ENCODE assay signal across 8 cellular contexts in genomic region chr19:32692727-32693061, GRCh38. TPM values are rescaled to one million over a fixed set of nuclear protein-coding genes. Genes with fewer than 3 reads are reported as not detected.
A peak's percentile ranks its signal among the peaks of the same experiment; 100 is the strongest.
DNase-seq lines count a peak whose midpoint lies in the region; ATAC-seq, FAIRE-seq and TF ChIP-seq lines count a peak whose summit lies in the region.

No MANE protein-coding gene starts in this region.

- H3K4me3 Mint-ChIP-seq in CD8-positive, alpha-beta T cell, result peak overlapping the region; percentile 92

- H2BK120ac ChIP-seq in mesenchymal stem cell (ENCODE audit: low read depth, low read length), result no peak overlapping the region

- H2BK5ac ChIP-seq in mesenchymal stem cell (ENCODE audit: low read depth, low read length, poor library complexity, severe bottlenecking), result no peak overlapping the region

- H3K27ac Mint-ChIP-seq in CD8-positive, alpha-beta T cell, result peak overlapping the region; percentile 90

- TF ChIP-seq POLR2A in adrenal gland (IDR thresholded peaks at IDR 0.05), result no peak

- no peaks in the 10 kb centered on the region for H3K9me3 ChIP-seq in CD8-positive, alpha-beta T cell (ENCODE audit: low read length)
- H3K9me3 ChIP-seq in adrenal gland (replicated peaks in 1 of 3) (no peaks in the 10 kb centered on the region), mesenchymal stem cell (ENCODE audit: control insufficient read depth, low read length) (no peaks in the 10 kb centered on the region)

- peaks cover 11% of the 10 kb centered on the region for H3K79me1 ChIP-seq in mesenchymal stem cell (replicated peaks; ENCODE audit: low read length, poor library complexity, severe bottlenecking)

- no peak overlapping the region for H2BK12ac ChIP-seq in mesenchymal stem cell (ENCODE audit: low read length in 2 of 2)

- H3K27me3 ChIP-seq in CD8-positive, alpha-beta T cell (ENCODE audit: insufficient read depth, low read length), result no peaks in the 10 kb centered on the region
- H3K27me3 ChIP-seq in adrenal gland (no peaks in the 10 kb centered on the region), mesenchymal stem cell (ENCODE audit: control insufficient read depth in 1 of 2, insufficient read depth in 1 of 2, low read length in 2 of 2) (no peaks in the 10 kb centered on the region)

- H3K4me3 ChIP-seq in CD8-positive, alpha-beta T cell (ENCODE audit: low read depth, low read length), result peak overlapping the region; percentile 60
- H3K4me3 ChIP-seq in adrenal gland (peak overlapping the region; percentile 30 to 84 (median 66)), mesenchymal stem cell (ENCODE audit: insufficient read depth in 1 of 2, low read depth in 1 of 2, low read length in 2 of 2) (peak overlapping the region; percentile 71 to 85)

- H3K4me2 ChIP-seq in mesenchymal stem cell (ENCODE audit: low read length, poor library complexity, severe bottlenecking), result peak overlapping the region; percentile 69

- peak overlapping the region in 1 of 2 experiments; percentile 92 for H3K4ac ChIP-seq in mesenchymal stem cell (ENCODE audit: low read depth in 1 of 2, low read length in 2 of 2)

- TF ChIP-seq CTCF in CD8-positive, alpha-beta T cell (IDR thresholded peaks at IDR 0.05), result no peak
- no peak for TF ChIP-seq CTCF in adrenal gland (IDR thresholded peaks at IDR 0.05)

- peaks cover 35% of the 10 kb centered on the region for H3K36me3 Mint-ChIP-seq in CD8-positive, alpha-beta T cell

- H3K18ac ChIP-seq in mesenchymal stem cell (ENCODE audit: low read depth in 1 of 2, low read length in 2 of 2), result peak overlapping the region; percentile 63 to 92

- H2BK15ac ChIP-seq in mesenchymal stem cell (ENCODE audit: low read depth, poor library complexity, severe bottlenecking), result no peak overlapping the region

- peak overlapping the region; percentile 95 for H4K8ac ChIP-seq in mesenchymal stem cell (ENCODE audit: low read length)

- H3K27me3 Mint-ChIP-seq in CD8-positive, alpha-beta T cell (ENCODE audit: low read depth), result no peaks in the 10 kb centered on the region

- H2AK5ac ChIP-seq in mesenchymal stem cell (ENCODE audit: low read length, severe bottlenecking), result no peak overlapping the region

- WGBS in adrenal gland, 4 donors, result 36 to 80% (median 45%) methylated on average over 1 to 7 of the region's 7 CpGs
- WGBS in mesenchymal stem cell, result 87% methylated on average over 6 of the region's 7 CpGs

- intact Hi-C loops in CD8-positive, alpha-beta T cell (cut with DNase I, micrococcal nuclease), result loop anchor here (1.0 to 10.0 kb wide), 8 partner anchors 50 to 1522 kb away; partner anchors contain the start of genes PDCD5 (in 2 of the 2), CEP89 (in 1 of the 2) and FAAP24 (in 1 of the 2)
- intact Hi-C loops in adrenal gland (cut with DNase I), result no loop called here

- peak; percentile 21 for ATAC-seq in CD8-positive, alpha-beta T cell
- ATAC-seq in HG03159 (IDR thresholded peaks at IDR 0.05; ENCODE audit: unreplicated experiment) (peak; percentile 8), GM19397 (IDR thresholded peaks at IDR 0.05; ENCODE audit: unreplicated experiment) (no peak), HG02571 (IDR thresholded peaks at IDR 0.05; ENCODE audit: unreplicated experiment) (no peak)

- H3K36me3 ChIP-seq in CD8-positive, alpha-beta T cell (ENCODE audit: insufficient read depth, low read length), result no peaks in the 10 kb centered on the region
- H3K36me3 ChIP-seq in adrenal gland (replicated peaks in 1 of 2) (no peaks in the 10 kb centered on the region), mesenchymal stem cell (ENCODE audit: control insufficient read depth in 1 of 2, insufficient read depth in 2 of 2, low read depth in 1 of 2, low read length in 2 of 2) (peaks cover 4 to 12% of the 10 kb centered on the region in 2 experiments)

- no peak overlapping the region for H2AFZ ChIP-seq in mesenchymal stem cell (ENCODE audit: low read depth, low read length)

- H3K9me3 Mint-ChIP-seq in CD8-positive, alpha-beta T cell, result no peaks in the 10 kb centered on the region

- peak overlapping the region; percentile 35 for H3K27ac ChIP-seq in CD8-positive, alpha-beta T cell (ENCODE audit: low read depth, low read length)
- peak overlapping the region in 4 of 5 donors; percentile 68 to 96 (median 90) for H3K27ac ChIP-seq in adrenal gland
- H3K27ac ChIP-seq in mesenchymal stem cell (ENCODE audit: low read length, poor library complexity, severe bottlenecking), result no peak overlapping the region

- peak overlapping the region in 1 of 2 experiments; percentile 99 for H3K14ac ChIP-seq in mesenchymal stem cell (ENCODE audit: low read length in 2 of 2)

- peak overlapping the region; percentile 79 for H4K91ac ChIP-seq in mesenchymal stem cell (ENCODE audit: low read length)

- peaks cover 35% of the 10 kb centered on the region for H3K4me1 ChIP-seq in CD8-positive, alpha-beta T cell (ENCODE audit: insufficient read depth, low read length)
- peaks cover 37 to 64% of the 10 kb centered on the region in 2 donors for H3K4me1 ChIP-seq in adrenal gland (replicated peaks in 1 of 2)
- peaks cover 11% of the 10 kb centered on the region for H3K4me1 ChIP-seq in mesenchymal stem cell (ENCODE audit: control insufficient read depth, insufficient read depth, low read depth, low read length)

- no peak for FAIRE-seq in RCC 7860 (lab: Jason Lieb, UNC)

- no peak overlapping the region for H3K23ac ChIP-seq in mesenchymal stem cell (ENCODE audit: low read length in 2 of 2)

- peak overlapping the region; percentile 90 for H3K9ac ChIP-seq in mesenchymal stem cell (ENCODE audit: low read length)

- DNase-seq in CD8-positive, alpha-beta T cell, result no peak
- DNase-seq in adrenal gland (no peak), mesenchymal stem cell (no peak), RCC 7860 (ENCODE audit: low spot score) (no peak), NCI-H510A (lab: John Stamatoyannopoulos, UW) (no peak)

- CTCF ChIA-PET in CD8-positive, alpha-beta T cell (lab: Charles Lee), result no interaction called here

- peaks cover 62% of the 10 kb centered on the region for H3K4me1 Mint-ChIP-seq in CD8-positive, alpha-beta T cell (ENCODE audit: low read depth)

- POLR2A ChIA-PET in CD8-positive, alpha-beta T cell (lab: Charles Lee), result no interaction called here

RNA-seq across cellular contexts. Expression of gene NUDT19, which starts 1.1 kb away (rescaled TPM):
- total RNA-seq in CD8-positive, alpha-beta T cell, result 10 to 100 TPM; 15.3 to 18.0 TPM
- total RNA-seq in adrenal gland, result 10 to 100 TPM; 15.2 to 34.9 (median 22.8) TPM
- 10 to 100 TPM in 1 of 3 donors, 1 to 10 TPM in 2; 6.8 to 28.5 (median 7.3) TPM for polyA plus RNA-seq in adrenal gland
- polyA plus RNA-seq in mesenchymal stem cell (2013, experiment 1 of 2), result 6.2 TPM
- polyA plus RNA-seq in mesenchymal stem cell (2013, experiment 2 of 2), result 6.4 TPM

RNA-seq across cellular contexts. Expression of gene RGS9BP, which starts 17.0 kb away (rescaled TPM):
- total RNA-seq in CD8-positive, alpha-beta T cell, result under 1 TPM; 0.16 to 0.31 TPM
- 1 to 10 TPM in 4 of 8 donors, under 1 TPM in 4; 0.25 to 2.3 (median 1.1) TPM for total RNA-seq in adrenal gland
- under 1 TPM; 0.10 to 0.37 (median 0.24) TPM for polyA plus RNA-seq in adrenal gland
- 0.08 TPM for polyA plus RNA-seq in mesenchymal stem cell (2013, experiment 1 of 2)
- 0.11 TPM for polyA plus RNA-seq in mesenchymal stem cell (2013, experiment 2 of 2)

RNA-seq across cellular contexts. Expression of gene ANKRD27, which starts 17.7 kb away (rescaled TPM):
- total RNA-seq in CD8-positive, alpha-beta T cell, result 10 to 100 TPM; 15.2 to 16.0 TPM
- 10 to 100 TPM; 13.2 to 25.3 (median 21.8) TPM for total RNA-seq in adrenal gland
- polyA plus RNA-seq in adrenal gland, result 10 to 100 TPM in 2 of 3 donors, 1 to 10 TPM in 1; 7.2 to 15.7 (median 10.1) TPM
- polyA plus RNA-seq in mesenchymal stem cell (2013, experiment 1 of 2), result 14.2 TPM
- 14.2 TPM for polyA plus RNA-seq in mesenchymal stem cell (2013, experiment 2 of 2)

RNA-seq across cellular contexts. Expression of gene TDRD12, which starts 26.9 kb away (rescaled TPM):
- total RNA-seq in CD8-positive, alpha-beta T cell, result under 1 TPM; 0.14 to 0.22 TPM
- total RNA-seq in adrenal gland, result 1 to 10 TPM in 5 of 8 donors, under 1 TPM in 1, not detected in 2; 0.90 to 3.7 (median 1.5) TPM
- polyA plus RNA-seq in adrenal gland, result 1 to 10 TPM in 2 of 3 donors, under 1 TPM in 1; 0.08 to 1.1 (median 1.0) TPM
- polyA plus RNA-seq in mesenchymal stem cell (2013, experiment 1 of 2), result 0.10 TPM
- 0.05 TPM for polyA plus RNA-seq in mesenchymal stem cell (2013, experiment 2 of 2)

Comparison
In these comparisons a context has a peak if more than half of its experiments do, and no peak if none do; other contexts are left out.
1. ATAC-seq: peak in CD8-positive, alpha-beta T cell (single experiment) and HG03159 (single experiment); none in GM19397 (single experiment) and HG02571 (single experiment).
2. intact Hi-C loops: an anchor here in CD8-positive, alpha-beta T cell (1.0 to 10.0 kb wide); none called in adrenal gland.
3. Peak in every context shown above with its lines, with median percentiles within 50 percentile points of each other: H3K4me3 ChIP-seq.